ENCODE assay signal across 17 cellular contexts in the genomic region with DNA sequence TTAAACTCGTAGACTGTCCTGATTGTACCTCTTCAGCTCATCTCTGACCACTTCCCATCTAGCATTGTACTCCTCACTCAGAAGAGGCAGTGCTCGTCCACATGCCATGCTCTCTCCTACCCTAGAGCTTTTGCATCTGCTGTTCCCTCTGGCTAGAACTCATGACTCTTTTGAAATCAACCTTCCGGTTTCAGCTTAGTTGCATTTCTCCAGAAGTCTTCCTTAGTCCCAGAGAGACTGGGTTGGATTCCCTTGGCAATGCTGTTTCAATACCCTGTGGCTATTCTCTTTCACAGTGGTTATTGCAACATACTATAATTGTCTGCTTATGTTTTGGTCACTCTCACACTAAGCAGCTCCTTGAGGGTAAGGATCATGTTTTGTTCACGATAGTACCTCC. TPM values are rescaled to one million over a fixed set of nuclear protein-coding genes. Genes with fewer than 3 reads are reported as not detected.
DNase-seq lines count a peak whose midpoint lies in the region; ATAC-seq and TF ChIP-seq lines count a peak whose summit lies in the region.
"Had no signal": no experiment of that assay in that cellular context is flagged by ENCODE, and none has a peak within 500 bp of the region (broad histone marks: within the 10 kb centered on the region; RNA-seq: fewer than 3 reads in every experiment).

No MANE protein-coding gene starts in this region.

- H3K4me3 ChIP-seq in fibroblast of the aortic adventitia (ENCODE audit: low read depth, low read length): no peak overlapping the region
- H3K4me3 ChIP-seq: tibial nerve had no signal

- H3K4me1 Mint-ChIP-seq in stimulated activated effector memory CD8-positive, alpha-beta T cell treated with anti-CD3 and anti-CD28 coated beads, Interleukin-12 subunit alpha, Interleukin-12 subunit beta, amount 100 ng/mL, for 72 hours: no peaks in the 10 kb centered on the region
- H3K4me1 Mint-ChIP-seq in CD4-positive, alpha-beta T cell (ENCODE audit: low read depth): no peaks in the 10 kb centered on the region
- H3K4me1 Mint-ChIP-seq: activated T-helper 17 cell treated with anti-CD3 and anti-CD28 coated beads, Interleukin-2, amount 50 U/mL, for 72 hours had no signal

- TF ChIP-seq CTCF in fibroblast of the aortic adventitia (IDR thresholded peaks at IDR 0.05; ENCODE audit: insufficient read depth, low read length): no peak
- no peak for TF ChIP-seq CTCF in CD4-positive, alpha-beta T cell (IDR thresholded peaks at IDR 0.05)

- H3K27me3 ChIP-seq in CD4-positive, alpha-beta T cell (ENCODE audit: control insufficient read depth, insufficient read depth, low read length): no peaks in the 10 kb centered on the region
- H3K27me3 ChIP-seq: tibial nerve had no signal

- H3K4me3 Mint-ChIP-seq in stimulated activated effector memory CD8-positive, alpha-beta T cell treated with anti-CD3 and anti-CD28 coated beads, Interleukin-12 subunit alpha, Interleukin-12 subunit beta, amount 100 ng/mL, for 72 hours: no peak overlapping the region
- H3K4me3 Mint-ChIP-seq in CD4-positive, alpha-beta T cell: no peak overlapping the region
- H3K4me3 Mint-ChIP-seq: activated T-helper 17 cell treated with anti-CD3 and anti-CD28 coated beads, Interleukin-2, amount 50 U/mL, for 72 hours; naive thymus-derived CD4-positive, alpha-beta T cell had no signal

- H3K9me3 Mint-ChIP-seq in stimulated activated effector memory CD8-positive, alpha-beta T cell treated with anti-CD3 and anti-CD28 coated beads, Interleukin-12 subunit alpha, Interleukin-12 subunit beta, amount 100 ng/mL, for 72 hours: no peaks in the 10 kb centered on the region
- no peaks in the 10 kb centered on the region for H3K9me3 Mint-ChIP-seq in CD4-positive, alpha-beta T cell
- H3K9me3 Mint-ChIP-seq: activated T-helper 17 cell treated with anti-CD3 and anti-CD28 coated beads, Interleukin-2, amount 50 U/mL, for 72 hours; naive thymus-derived CD4-positive, alpha-beta T cell had no signal

- no peaks in the 10 kb centered on the region for H3K36me3 Mint-ChIP-seq in stimulated activated effector memory CD8-positive, alpha-beta T cell treated with anti-CD3 and anti-CD28 coated beads, Interleukin-12 subunit alpha, Interleukin-12 subunit beta, amount 100 ng/mL, for 72 hours
- H3K36me3 Mint-ChIP-seq in CD4-positive, alpha-beta T cell (ENCODE audit: low read depth): no peaks in the 10 kb centered on the region
- H3K36me3 Mint-ChIP-seq: naive thymus-derived CD4-positive, alpha-beta T cell had no signal

- intact Hi-C loops in CD4-positive, alpha-beta T cell (cut with DNase I, micrococcal nuclease): no loop called here

- H3K27ac ChIP-seq in CD4-positive, alpha-beta T cell (ENCODE audit: low read depth, low read length): no peak overlapping the region
- H3K27ac ChIP-seq: tibial nerve had no signal

- DNase-seq in GM04504 (ENCODE audit: low read depth): peak; percentile 71
- peak; percentile 69 for DNase-seq in RPMI7951 (ENCODE audit: low read depth)
- DNase-seq in fibroblast of the aortic adventitia (ENCODE audit: low read depth): peak; percentile 70
- no peak for DNase-seq in stimulated activated effector memory CD8-positive, alpha-beta T cell treated with anti-CD3 and anti-CD28 coated beads, Interleukin-12 subunit alpha, Interleukin-12 subunit beta, amount 100 ng/mL, for 72 hours (ENCODE audit: low spot score in 2 of 2)
- no peak for DNase-seq in CD4-positive, alpha-beta T cell
- DNase-seq: activated CD4-positive, alpha-beta T cell treated with anti-CD3 and anti-CD28 coated beads, Interleukin-2, amount 50 U/mL, for 4 hours; anterior cingulate cortex; GOT3; KBM-7; left colon; naive thymus-derived CD4-positive, alpha-beta T cell; NCI-H1930; stimulated activated CD4-positive, alpha-beta T cell treated with anti-CD3 and anti-CD28 coated beads, Interleukin-1b, Interleukin-23, amount 100 ng/mL, for 48 hours had no signal

- POLR2A ChIA-PET in CD4-positive, alpha-beta T cell (lab: Charles Lee): interaction anchor here (0.5 kb wide), 1 partner anchor 15 kb away, joined by 5 read pairs; no protein-coding TSS in a partner anchor

- H3K27me3 Mint-ChIP-seq in CD4-positive, alpha-beta T cell: peaks cover 13% of the 10 kb centered on the region

- ATAC-seq in stimulated activated effector memory CD8-positive, alpha-beta T cell treated with anti-CD3 and anti-CD28 coated beads, Interleukin-12 subunit alpha, Interleukin-12 subunit beta, amount 100 ng/mL, for 72 hours: no peak
- ATAC-seq in GM18502 (IDR thresholded peaks at IDR 0.05; ENCODE audit: poor library complexity, unreplicated experiment): no peak
- ATAC-seq in GM21529 (IDR thresholded peaks at IDR 0.05; ENCODE audit: unreplicated experiment): no peak
- ATAC-seq in CD4-positive, alpha-beta T cell (ENCODE audit: poor library complexity): no peak
- ATAC-seq: activated T-helper 17 cell treated with anti-CD3 and anti-CD28 coated beads, Interleukin-2, amount 50 U/mL, for 72 hours; left colon; naive thymus-derived CD4-positive, alpha-beta T cell had no signal

- H3K9me3 ChIP-seq in CD4-positive, alpha-beta T cell (ENCODE audit: control insufficient read depth, low read length): no peaks in the 10 kb centered on the region
- H3K9me3 ChIP-seq: tibial nerve had no signal

- CTCF ChIA-PET in CD4-positive, alpha-beta T cell (lab: Charles Lee): no interaction called here

- peak overlapping the region; percentile 7 for H3K27ac Mint-ChIP-seq in stimulated activated effector memory CD8-positive, alpha-beta T cell treated with anti-CD3 and anti-CD28 coated beads, Interleukin-12 subunit alpha, Interleukin-12 subunit beta, amount 100 ng/mL, for 72 hours
- H3K27ac Mint-ChIP-seq in CD4-positive, alpha-beta T cell: no peak overlapping the region
- H3K27ac Mint-ChIP-seq: activated T-helper 17 cell treated with anti-CD3 and anti-CD28 coated beads, Interleukin-2, amount 50 U/mL, for 72 hours had no signal

RNA-seq across cellular contexts. Expression of a gene that starts 14.3 kb away (rescaled TPM):
- total RNA-seq in RPMI7951 (2014; rRNA removed; shearing (Covaris generic)): 0.29 and 0.36 TPM in 2 replicates
- 0.65 TPM in 1 of 2 replicates, not detected in the other for total RNA-seq in fibroblast of the aortic adventitia (ENCODE audit: low replicate concordance)
- total RNA-seq in CD4-positive, alpha-beta T cell: under 1 TPM; 0.20 to 0.22 TPM

RNA-seq across cellular contexts. Expression of a gene that starts 15.1 kb away (rescaled TPM):
- 0.12 and 0.39 TPM in 2 replicates for total RNA-seq in RPMI7951 (2014; rRNA removed; shearing (Covaris generic))
- total RNA-seq in fibroblast of the aortic adventitia (ENCODE audit: low replicate concordance): 0.18 and 1.6 TPM in 2 replicates
- 1 to 10 TPM in 1 of 2 experiments, under 1 TPM in 1; 0.38 to 1.7 TPM for total RNA-seq in CD4-positive, alpha-beta T cell

RNA-seq across cellular contexts. Expression of a gene that starts 36.6 kb away (rescaled TPM):
- 50.3 and 57.6 TPM in 2 replicates for total RNA-seq in RPMI7951 (2014; rRNA removed; shearing (Covaris generic))
- total RNA-seq in fibroblast of the aortic adventitia (ENCODE audit: low replicate concordance): 1.1 and 16.9 TPM in 2 replicates
- total RNA-seq in CD4-positive, alpha-beta T cell: 1 to 10 TPM; 7.6 to 8.4 TPM

RNA-seq across cellular contexts. Expression of a gene that starts 56.9 kb away (rescaled TPM):
- total RNA-seq in RPMI7951 (2014; rRNA removed; shearing (Covaris generic)): not detected in 2 replicates
- total RNA-seq in fibroblast of the aortic adventitia (ENCODE audit: low replicate concordance): 0.08 and 0.18 TPM in 2 replicates
- 10 to 100 TPM; 12.2 to 12.9 TPM for total RNA-seq in CD4-positive, alpha-beta T cell

Comparison
In these comparisons a context has a peak if more than half of its experiments do, and no peak if none do; other contexts are left out.
1. DNase-seq: peak in GM04504 (single experiment), RPMI7951 (single experiment) and fibroblast of the aortic adventitia (single experiment); none in stimulated activated effector memory CD8-positive, alpha-beta T cell treated with anti-CD3 and anti-CD28 coated beads, Interleukin-12 subunit alpha, Interleukin-12 subunit beta, amount 100 ng/mL, for 72 hours (0 of 2) and CD4-positive, alpha-beta T cell (0 of 10).